ENCODE assay signal across 1 cellular context in the genomic region with DNA sequence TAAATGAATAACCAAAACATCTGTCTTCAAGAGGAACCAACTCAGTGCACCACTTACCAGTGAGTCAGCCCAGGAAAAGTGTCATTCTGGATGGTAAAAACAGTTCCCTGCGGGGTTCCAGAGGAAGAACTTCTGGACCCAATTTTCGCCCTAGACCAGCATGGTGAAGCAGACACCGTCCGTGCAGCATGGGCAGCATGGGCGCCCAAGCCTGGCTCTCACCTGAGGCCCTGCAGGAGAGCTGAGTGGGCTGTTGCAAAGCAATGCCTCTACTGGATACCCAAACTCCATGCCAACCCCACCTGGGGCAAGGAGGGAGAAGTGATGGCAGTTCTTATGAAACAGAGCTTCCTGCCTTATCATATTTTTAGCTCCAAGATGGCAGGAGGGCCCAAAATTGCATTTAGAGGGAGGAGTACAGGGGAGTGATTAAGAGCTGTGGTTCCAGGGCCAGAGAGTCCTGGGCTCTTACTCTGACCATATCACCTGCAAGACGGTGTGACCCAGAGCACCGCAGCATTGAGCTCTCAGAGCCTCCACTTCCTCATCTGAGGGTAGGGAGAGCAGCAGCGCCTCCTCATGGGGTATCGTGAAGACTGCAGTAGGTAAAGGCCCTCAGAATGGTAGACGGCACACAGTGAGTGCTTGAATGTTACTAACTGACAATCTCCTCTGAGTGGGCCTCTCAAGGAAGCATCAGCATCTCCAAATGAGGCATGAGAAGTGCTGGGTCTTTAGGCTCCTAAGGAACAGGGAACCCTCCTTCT.
A peak's percentile ranks its signal among the peaks of the same experiment; 100 is the strongest.
TF ChIP-seq lines count a peak whose summit lies in the region.

No MANE protein-coding gene starts in this region.

TF ChIP-seq in K562, 482 proteins besides CTCF, POLR2A, EP300 and RAD21:
- peak; percentile 42; the same call in 1 of the 2 replicates for TF ChIP-seq ELF1 (tag; IDR thresholded peaks at IDR 0.05)
- TF ChIP-seq SIX5 (IDR thresholded peaks at IDR 0.05; ENCODE audit: borderline replicate concordance in 1 of 2, insufficient read depth in 1 of 2, low read depth in 1 of 2, low read length in 2 of 2), result no peak
- no peak for TF ChIP-seq TGIF2 (CRISPR knock-in tag; IDR thresholded peaks at IDR 0.05)
- TF ChIP-seq, protein P1, sequence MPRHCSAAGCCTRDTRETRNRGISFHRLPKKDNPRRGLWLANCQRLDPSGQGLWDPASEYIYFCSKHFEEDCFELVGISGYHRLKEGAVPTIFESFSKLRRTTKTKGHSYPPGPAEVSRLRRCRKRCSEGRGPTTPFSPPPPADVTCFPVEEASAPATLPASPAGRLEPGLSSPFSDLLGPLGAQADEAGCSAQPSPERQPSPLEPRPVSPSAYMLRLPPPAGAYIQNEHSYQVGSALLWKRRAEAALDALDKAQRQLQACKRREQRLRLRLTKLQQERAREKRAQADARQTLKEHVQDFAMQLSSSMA (CRISPR knock-in tag; IDR thresholded peaks at IDR 0.05), result no peak
- TF ChIP-seq, protein P2, sequence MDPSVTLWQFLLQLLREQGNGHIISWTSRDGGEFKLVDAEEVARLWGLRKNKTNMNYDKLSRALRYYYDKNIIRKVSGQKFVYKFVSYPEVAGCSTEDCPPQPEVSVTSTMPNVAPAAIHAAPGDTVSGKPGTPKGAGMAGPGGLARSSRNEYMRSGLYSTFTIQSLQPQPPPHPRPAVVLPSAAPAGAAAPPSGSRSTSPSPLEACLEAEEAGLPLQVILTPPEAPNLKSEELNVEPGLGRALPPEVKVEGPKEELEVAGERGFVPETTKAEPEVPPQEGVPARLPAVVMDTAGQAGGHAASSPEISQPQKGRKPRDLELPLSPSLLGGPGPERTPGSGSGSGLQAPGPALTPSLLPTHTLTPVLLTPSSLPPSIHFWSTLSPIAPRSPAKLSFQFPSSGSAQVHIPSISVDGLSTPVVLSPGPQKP (CRISPR knock-in tag; IDR thresholded peaks at IDR 0.05), result no peak
- no peak for TF ChIP-seq ZNF24 (IDR thresholded peaks at IDR 0.05)
- TF ChIP-seq ARNT (IDR thresholded peaks at IDR 0.05), result no peak
- TF ChIP-seq ZNF445 (CRISPR knock-in tag; IDR thresholded peaks at IDR 0.05; ENCODE audit: low read depth), result no peak
- no peak for TF ChIP-seq FOXA1 (IDR thresholded peaks at IDR 0.05; ENCODE audit: borderline replicate concordance)
- TF ChIP-seq, protein P3, sequence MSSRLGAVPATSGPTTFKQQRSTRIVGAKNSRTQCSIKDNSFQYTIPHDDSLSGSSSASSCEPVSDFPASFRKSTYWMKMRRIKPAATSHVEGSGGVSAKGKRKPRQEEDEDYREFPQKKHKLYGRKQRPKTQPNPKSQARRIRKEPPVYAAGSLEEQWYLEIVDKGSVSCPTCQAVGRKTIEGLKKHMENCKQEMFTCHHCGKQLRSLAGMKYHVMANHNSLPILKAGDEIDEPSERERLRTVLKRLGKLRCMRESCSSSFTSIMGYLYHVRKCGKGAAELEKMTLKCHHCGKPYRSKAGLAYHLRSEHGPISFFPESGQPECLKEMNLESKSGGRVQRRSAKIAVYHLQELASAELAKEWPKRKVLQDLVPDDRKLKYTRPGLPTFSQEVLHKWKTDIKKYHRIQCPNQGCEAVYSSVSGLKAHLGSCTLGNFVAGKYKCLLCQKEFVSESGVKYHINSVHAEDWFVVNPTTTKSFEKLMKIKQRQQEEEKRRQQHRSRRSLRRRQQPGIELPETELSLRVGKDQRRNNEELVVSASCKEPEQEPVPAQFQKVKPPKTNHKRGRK (tag; IDR thresholded peaks at IDR 0.05), result no peak
- no peak for TF ChIP-seq RBM39 (optimal IDR thresholded peaks at IDR 0.05; ENCODE audit: low read depth, low read length)
- no peak for TF ChIP-seq PTRF (tag; IDR thresholded peaks at IDR 0.05)
- no peak for TF ChIP-seq ZBTB8A (IDR thresholded peaks at IDR 0.05; ENCODE audit: partially characterized antibody)
- TF ChIP-seq, protein P4, sequence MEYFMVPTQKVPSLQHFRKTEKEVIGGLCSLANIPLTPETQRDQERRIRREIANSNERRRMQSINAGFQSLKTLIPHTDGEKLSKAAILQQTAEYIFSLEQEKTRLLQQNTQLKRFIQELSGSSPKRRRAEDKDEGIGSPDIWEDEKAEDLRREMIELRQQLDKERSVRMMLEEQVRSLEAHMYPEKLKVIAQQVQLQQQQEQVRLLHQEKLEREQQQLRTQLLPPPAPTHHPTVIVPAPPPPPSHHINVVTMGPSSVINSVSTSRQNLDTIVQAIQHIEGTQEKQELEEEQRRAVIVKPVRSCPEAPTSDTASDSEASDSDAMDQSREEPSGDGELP (CRISPR knock-in tag; IDR thresholded peaks at IDR 0.05; ENCODE audit: borderline replicate concordance), result no peak
- TF ChIP-seq, protein P5, sequence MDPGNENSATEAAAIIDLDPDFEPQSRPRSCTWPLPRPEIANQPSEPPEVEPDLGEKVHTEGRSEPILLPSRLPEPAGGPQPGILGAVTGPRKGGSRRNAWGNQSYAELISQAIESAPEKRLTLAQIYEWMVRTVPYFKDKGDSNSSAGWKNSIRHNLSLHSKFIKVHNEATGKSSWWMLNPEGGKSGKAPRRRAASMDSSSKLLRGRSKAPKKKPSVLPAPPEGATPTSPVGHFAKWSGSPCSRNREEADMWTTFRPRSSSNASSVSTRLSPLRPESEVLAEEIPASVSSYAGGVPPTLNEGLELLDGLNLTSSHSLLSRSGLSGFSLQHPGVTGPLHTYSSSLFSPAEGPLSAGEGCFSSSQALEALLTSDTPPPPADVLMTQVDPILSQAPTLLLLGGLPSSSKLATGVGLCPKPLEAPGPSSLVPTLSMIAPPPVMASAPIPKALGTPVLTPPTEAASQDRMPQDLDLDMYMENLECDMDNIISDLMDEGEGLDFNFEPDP (CRISPR knock-in tag; IDR thresholded peaks at IDR 0.05), result no peak
- TF ChIP-seq ZC3H11A (IDR thresholded peaks at IDR 0.05; ENCODE audit: low read depth, low read length), result no peak
- TF ChIP-seq, protein P6, sequence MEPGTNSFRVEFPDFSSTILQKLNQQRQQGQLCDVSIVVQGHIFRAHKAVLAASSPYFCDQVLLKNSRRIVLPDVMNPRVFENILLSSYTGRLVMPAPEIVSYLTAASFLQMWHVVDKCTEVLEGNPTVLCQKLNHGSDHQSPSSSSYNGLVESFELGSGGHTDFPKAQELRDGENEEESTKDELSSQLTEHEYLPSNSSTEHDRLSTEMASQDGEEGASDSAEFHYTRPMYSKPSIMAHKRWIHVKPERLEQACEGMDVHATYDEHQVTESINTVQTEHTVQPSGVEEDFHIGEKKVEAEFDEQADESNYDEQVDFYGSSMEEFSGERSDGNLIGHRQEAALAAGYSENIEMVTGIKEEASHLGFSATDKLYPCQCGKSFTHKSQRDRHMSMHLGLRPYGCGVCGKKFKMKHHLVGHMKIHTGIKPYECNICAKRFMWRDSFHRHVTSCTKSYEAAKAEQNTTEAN (CRISPR knock-in tag; IDR thresholded peaks at IDR 0.05), result no peak
- TF ChIP-seq, protein P7, sequence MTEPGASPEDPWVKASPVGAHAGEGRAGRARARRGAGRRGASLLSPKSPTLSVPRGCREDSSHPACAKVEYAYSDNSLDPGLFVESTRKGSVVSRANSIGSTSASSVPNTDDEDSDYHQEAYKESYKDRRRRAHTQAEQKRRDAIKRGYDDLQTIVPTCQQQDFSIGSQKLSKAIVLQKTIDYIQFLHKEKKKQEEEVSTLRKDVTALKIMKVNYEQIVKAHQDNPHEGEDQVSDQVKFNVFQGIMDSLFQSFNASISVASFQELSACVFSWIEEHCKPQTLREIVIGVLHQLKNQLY (CRISPR knock-in tag; conservative IDR thresholded peaks at IDR 0.05), result no peak
- no peak for TF ChIP-seq PHF8 (IDR thresholded peaks at IDR 0.05; ENCODE audit: borderline replicate concordance, low read length)
- TF ChIP-seq ZNF133 (CRISPR knock-in tag; IDR thresholded peaks at IDR 0.05), result no peak
- no peak for TF ChIP-seq SIN3B (IDR thresholded peaks at IDR 0.05; ENCODE audit: low read depth)
- TF ChIP-seq CBFA2T3 (IDR thresholded peaks at IDR 0.05), result no peak
- TF ChIP-seq, protein P8, sequence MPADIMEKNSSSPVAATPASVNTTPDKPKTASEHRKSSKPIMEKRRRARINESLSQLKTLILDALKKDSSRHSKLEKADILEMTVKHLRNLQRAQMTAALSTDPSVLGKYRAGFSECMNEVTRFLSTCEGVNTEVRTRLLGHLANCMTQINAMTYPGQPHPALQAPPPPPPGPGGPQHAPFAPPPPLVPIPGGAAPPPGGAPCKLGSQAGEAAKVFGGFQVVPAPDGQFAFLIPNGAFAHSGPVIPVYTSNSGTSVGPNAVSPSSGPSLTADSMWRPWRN (IDR thresholded peaks at IDR 0.05; ENCODE audit: low read depth), result no peak
- TF ChIP-seq SMC3 (conservative IDR thresholded peaks at IDR 0.05; ENCODE audit: insufficient read depth, low read depth, low read length), result 0 out of 2 replicates have a peak, but pooled peaks have one; percentile 29
- TF ChIP-seq SPI1 (IDR thresholded peaks at IDR 0.05; ENCODE audit: borderline replicate concordance, low read depth, low read length), result peak; percentile 97
- no peak for TF ChIP-seq KLF13 (tag; IDR thresholded peaks at IDR 0.05; ENCODE audit: borderline replicate concordance, low read depth)
- TF ChIP-seq STAG1 (CRISPR knock-in tag; IDR thresholded peaks at IDR 0.05; ENCODE audit: borderline replicate concordance), result peak; percentile 61; the same call in 1 of the 2 replicates
- TF ChIP-seq, protein P9, sequence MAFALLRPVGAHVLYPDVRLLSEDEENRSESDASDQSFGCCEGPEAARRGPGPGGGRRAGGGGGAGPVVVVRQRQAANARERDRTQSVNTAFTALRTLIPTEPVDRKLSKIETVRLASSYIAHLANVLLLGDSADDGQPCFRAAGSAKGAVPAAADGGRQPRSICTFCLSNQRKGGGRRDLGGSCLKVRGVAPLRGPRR (CRISPR knock-in tag; IDR thresholded peaks at IDR 0.05), result no peak
- TF ChIP-seq HOXB6 (CRISPR knock-in tag; IDR thresholded peaks at IDR 0.05; ENCODE audit: borderline replicate concordance), result no peak
- no peak for TF ChIP-seq NELFE (IDR thresholded peaks at IDR 0.05; ENCODE audit: insufficient read depth, insufficient read length)
- TF ChIP-seq, protein P10, sequence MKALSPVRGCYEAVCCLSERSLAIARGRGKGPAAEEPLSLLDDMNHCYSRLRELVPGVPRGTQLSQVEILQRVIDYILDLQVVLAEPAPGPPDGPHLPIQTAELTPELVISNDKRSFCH (CRISPR knock-in tag; IDR thresholded peaks at IDR 0.05), result no peak
- TF ChIP-seq, protein P10 (tag; IDR thresholded peaks at IDR 0.05), result no peak
